ENCODE assay signal across 8 cellular contexts in the genomic region with DNA sequence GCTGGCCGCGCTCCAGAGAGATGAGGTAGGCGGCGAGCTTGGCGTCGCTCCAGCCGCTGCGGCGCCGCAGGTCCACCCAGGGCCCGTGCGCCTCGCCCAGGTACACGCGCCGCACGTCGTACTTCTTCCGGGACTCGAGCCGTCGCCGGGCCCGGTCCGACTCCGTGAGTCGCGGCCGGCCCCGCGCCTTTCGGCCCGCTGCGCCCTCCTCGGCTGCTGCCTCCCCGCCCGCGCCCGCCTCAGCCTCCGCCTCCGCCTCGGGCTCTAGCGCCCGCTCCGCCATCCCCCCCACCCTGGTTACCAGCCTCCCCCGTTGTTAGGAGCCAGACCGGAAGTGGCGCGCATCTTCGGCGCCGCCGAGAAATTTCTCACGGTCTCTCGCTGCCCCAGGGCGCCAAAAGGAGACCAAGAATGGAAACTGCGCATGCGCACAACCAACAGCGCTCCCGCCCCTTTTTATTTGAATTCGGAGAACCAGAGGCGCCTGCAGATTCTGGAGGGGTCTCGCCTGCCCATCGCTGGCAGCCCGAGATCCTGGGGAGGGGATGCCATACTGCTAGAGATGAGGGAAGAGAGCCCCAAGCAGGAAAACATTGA. TPM values are rescaled to one million over a fixed set of nuclear protein-coding genes. Genes with fewer than 3 reads are reported as not detected.
A peak's percentile ranks its signal among the peaks of the same experiment; 100 is the strongest.
DNase-seq lines count a peak whose midpoint lies in the region; ATAC-seq lines count a peak whose summit lies in the region.

A gene with protein sequence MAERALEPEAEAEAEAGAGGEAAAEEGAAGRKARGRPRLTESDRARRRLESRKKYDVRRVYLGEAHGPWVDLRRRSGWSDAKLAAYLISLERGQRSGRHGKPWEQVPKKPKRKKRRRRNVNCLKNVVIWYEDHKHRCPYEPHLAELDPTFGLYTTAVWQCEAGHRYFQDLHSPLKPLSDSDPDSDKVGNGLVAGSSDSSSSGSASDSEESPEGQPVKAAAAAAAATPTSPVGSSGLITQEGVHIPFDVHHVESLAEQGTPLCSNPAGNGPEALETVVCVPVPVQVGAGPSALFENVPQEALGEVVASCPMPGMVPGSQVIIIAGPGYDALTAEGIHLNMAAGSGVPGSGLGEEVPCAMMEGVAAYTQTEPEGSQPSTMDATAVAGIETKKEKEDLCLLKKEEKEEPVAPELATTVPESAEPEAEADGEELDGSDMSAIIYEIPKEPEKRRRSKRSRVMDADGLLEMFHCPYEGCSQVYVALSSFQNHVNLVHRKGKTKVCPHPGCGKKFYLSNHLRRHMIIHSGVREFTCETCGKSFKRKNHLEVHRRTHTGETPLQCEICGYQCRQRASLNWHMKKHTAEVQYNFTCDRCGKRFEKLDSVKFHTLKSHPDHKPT (minus strand): TSS at position 336 of the 597 bp plus-strand sequence. CDS start 53 bp downstream, at position 283.

- H3K18ac ChIP-seq in mesenchymal stem cell (ENCODE audit: low read depth in 1 of 2, low read length in 2 of 2), result peak within 1 kb of the TSS; percentile 90 to 92

- peaks cover 9% of the 10 kb centered on the region for H3K4me1 ChIP-seq in mesenchymal stem cell (ENCODE audit: control insufficient read depth, insufficient read depth, low read depth, low read length)

- peaks cover 0 to 18% of the 10 kb centered on the region in 2 experiments for H3K36me3 ChIP-seq in mesenchymal stem cell (ENCODE audit: control insufficient read depth in 1 of 2, insufficient read depth in 2 of 2, low read depth in 1 of 2, low read length in 2 of 2)

- under 1% methylated on average over 64 of the region's 65 CpGs for WGBS in mesenchymal stem cell

- peak within 1 kb of the TSS in 1 of 2 experiments; percentile 23 for H3K23ac ChIP-seq in mesenchymal stem cell (ENCODE audit: low read length in 2 of 2)

- peak within 1 kb of the TSS; percentile 78 to 95 for H3K4me3 ChIP-seq in mesenchymal stem cell (ENCODE audit: insufficient read depth in 1 of 2, low read depth in 1 of 2, low read length in 2 of 2)

- H4K8ac ChIP-seq in mesenchymal stem cell (ENCODE audit: low read length), result peak within 1 kb of the TSS; percentile 96

- peak within 1 kb of the TSS; percentile 83 for H2AFZ ChIP-seq in mesenchymal stem cell (ENCODE audit: low read depth, low read length)

- no peak within 1 kb of the TSS for H2BK120ac ChIP-seq in mesenchymal stem cell (ENCODE audit: low read depth, low read length)

- H3K4me2 ChIP-seq in mesenchymal stem cell (ENCODE audit: low read length, poor library complexity, severe bottlenecking), result peak within 1 kb of the TSS; percentile 95

- H2BK15ac ChIP-seq in mesenchymal stem cell (ENCODE audit: low read depth, poor library complexity, severe bottlenecking), result peak within 1 kb of the TSS; percentile 98

- peak; percentile 13 for ATAC-seq in GM19468 (IDR thresholded peaks at IDR 0.05; ENCODE audit: extremely low read depth, unreplicated experiment)

- H4K91ac ChIP-seq in mesenchymal stem cell (ENCODE audit: low read length), result peak within 1 kb of the TSS; percentile 92

- H3K9me3 ChIP-seq in mesenchymal stem cell (ENCODE audit: control insufficient read depth, low read length), result no peaks in the 10 kb centered on the region

- peak within 1 kb of the TSS in 1 of 2 experiments; percentile 85 for H3K14ac ChIP-seq in mesenchymal stem cell (ENCODE audit: low read length in 2 of 2)

- peak within 1 kb of the TSS; percentile 81 for H2BK5ac ChIP-seq in mesenchymal stem cell (ENCODE audit: low read depth, low read length, poor library complexity, severe bottlenecking)

- peak within 1 kb of the TSS; percentile 56 for H3K27ac ChIP-seq in mesenchymal stem cell (ENCODE audit: low read length, poor library complexity, severe bottlenecking)

- peak within 1 kb of the TSS in 1 of 2 experiments; percentile 15 for H2BK12ac ChIP-seq in mesenchymal stem cell (ENCODE audit: low read length in 2 of 2)

- peak within 1 kb of the TSS; percentile 71 to 93 for H3K4ac ChIP-seq in mesenchymal stem cell (ENCODE audit: low read depth in 1 of 2, low read length in 2 of 2)

- H2AK5ac ChIP-seq in mesenchymal stem cell (ENCODE audit: low read length, severe bottlenecking), result peak within 1 kb of the TSS; percentile 67

- H3K27me3 ChIP-seq in mesenchymal stem cell (ENCODE audit: control insufficient read depth in 1 of 2, insufficient read depth in 1 of 2, low read length in 2 of 2), result no peaks in the 10 kb centered on the region

- H3K79me1 ChIP-seq in mesenchymal stem cell (replicated peaks; ENCODE audit: low read length, poor library complexity, severe bottlenecking), result peaks cover 20% of the 10 kb centered on the region

- DNase-seq in CMK (ENCODE audit: low read depth) (peak; percentile 77), HS-5 (ENCODE audit: low read depth) (peak; percentile 91), NK-92 (lab: John Stamatoyannopoulos, UW; ENCODE audit: unreplicated experiment) (peak; percentile 45), mesenchymal stem cell (peak; percentile 95)
- peak; percentile 97 for DNase-seq in activated CD8-positive, alpha-beta memory T cell treated with anti-CD3 and anti-CD28 coated beads for 24 hours
- DNase-seq in effector CD8-positive, alpha-beta T cell (lab: John Stamatoyannopoulos, UW), result peak; percentile 92
- peak; percentile 69 for DNase-seq in stimulated activated CD8-positive, alpha-beta memory T cell treated with anti-CD3 and anti-CD28 coated beads, Interleukin-12 subunit alpha, Interleukin-12 subunit beta, amount 100 ng/mL, for 24 hours (ENCODE audit: extremely low read depth)

- peak within 1 kb of the TSS; percentile 92 for H3K9ac ChIP-seq in mesenchymal stem cell (ENCODE audit: low read length)

RNA-seq across cellular contexts. Expression of the gene that starts here (rescaled TPM):
- 5.0 TPM for polyA plus RNA-seq in mesenchymal stem cell (2013, experiment 1 of 2)
- 4.1 TPM for polyA plus RNA-seq in mesenchymal stem cell (2013, experiment 2 of 2)

Comparison
In these comparisons a context has a peak if more than half of its experiments do, and no peak if none do; other contexts are left out.
1. Peak in every context shown above with its lines: DNase-seq, ATAC-seq, H3K4me3 ChIP-seq and H3K27ac ChIP-seq.
2. DNase-seq: peak in every context shown above with its lines; median percentile 97 in activated CD8-positive, alpha-beta memory T cell treated with anti-CD3 and anti-CD28 coated beads for 24 hours; 95 in mesenchymal stem cell; 92 in effector CD8-positive, alpha-beta T cell; 91 in HS-5; 77 in CMK; 69 in stimulated activated CD8-positive, alpha-beta memory T cell treated with anti-CD3 and anti-CD28 coated beads, Interleukin-12 subunit alpha, Interleukin-12 subunit beta, amount 100 ng/mL, for 24 hours; 45 in NK-92.